ENCODE assay signal across 8 cellular contexts in genomic region chr4:123398151-123398802, GRCh38. TPM values are rescaled to one million over a fixed set of nuclear protein-coding genes. Genes with fewer than 3 reads are reported as not detected.
DNase-seq lines count a peak whose midpoint lies in the region; ATAC-seq and TF ChIP-seq lines count a peak whose summit lies in the region.

No MANE protein-coding gene starts in this region.

- no peaks in the 10 kb centered on the region for H3K9me3 ChIP-seq in mesodermal cell (ENCODE audit: control insufficient read depth, low read length)

- peaks cover 31% of the 10 kb centered on the region for H3K36me3 ChIP-seq in mesodermal cell (ENCODE audit: control insufficient read depth, insufficient read depth, low read length)

- no peak for DNase-seq in AG09309 (ENCODE audit: low read depth)
- peak; percentile 41 for DNase-seq in NCI-H526 treated with DMSO at 0.1 percent for 48 hours (lab: John Stamatoyannopoulos, UW)
- peak; percentile 10 for DNase-seq in activated CD8-positive, alpha-beta memory T cell treated with anti-CD3 and anti-CD28 coated beads, Interleukin-2, amount 50 U/mL, for 24 hours (ENCODE audit: extremely low read depth)
- DNase-seq in endothelial cell (ENCODE audit: low spot score) = peak; percentile 82
- DNase-seq in stimulated activated CD8-positive, alpha-beta memory T cell treated with anti-CD3 and anti-CD28 coated beads, Interleukin-4, amount 100 ng/mL, for 48 hours = peak; percentile 76

- no peaks in the 10 kb centered on the region for H3K9me3 Mint-ChIP-seq in endothelial cell (ENCODE audit: unreplicated experiment)

- H3K36me3 Mint-ChIP-seq in endothelial cell (ENCODE audit: low read depth, unreplicated experiment) = peaks cover 34% of the 10 kb centered on the region

- H3K4me3 ChIP-seq in AG09309 (ENCODE audit: control insufficient read depth, low read depth, low read length) (peak overlapping the region; percentile 67), mesodermal cell (ENCODE audit: extremely low read depth, insufficient read depth, low read length, poor library complexity, severe bottlenecking) (peak overlapping the region; percentile 75)

- peak overlapping the region; percentile 86 for H3K27ac ChIP-seq in mesodermal cell (ENCODE audit: low read depth, low read length, severe bottlenecking)

- peaks cover 40% of the 10 kb centered on the region for H3K4me1 Mint-ChIP-seq in endothelial cell (ENCODE audit: unreplicated experiment)

- H3K4me3 Mint-ChIP-seq in endothelial cell (ENCODE audit: unreplicated experiment) = peak overlapping the region; percentile 99

- peak; percentile 41 for TF ChIP-seq CTCF in AG09309 (IDR thresholded peaks at IDR 0.05; ENCODE audit: control insufficient read depth, insufficient read depth, low read depth, low read length, missing control alignments)
- peak; percentile 73 for TF ChIP-seq CTCF in endothelial cell (IDR thresholded peaks at IDR 0.05; ENCODE audit: unreplicated experiment)

- H3K27ac Mint-ChIP-seq in endothelial cell (ENCODE audit: unreplicated experiment) = peak overlapping the region; percentile 94

- peaks cover 21% of the 10 kb centered on the region for H3K27me3 Mint-ChIP-seq in endothelial cell (ENCODE audit: unreplicated experiment)

- 0% methylated on average over 52 to 55 of the region's 81 CpGs for WGBS in mesodermal cell (ENCODE audit: insufficient coverage in 2 of 2), 2 experiments

- peak; percentile 42 for ATAC-seq in GM18520 (IDR thresholded peaks at IDR 0.05; ENCODE audit: unreplicated experiment)
- ATAC-seq in HG03045 (IDR thresholded peaks at IDR 0.05; ENCODE audit: unreplicated experiment) = peak; percentile 67

- H3K4me1 ChIP-seq in mesodermal cell (ENCODE audit: control insufficient read depth, insufficient read depth, low read length, poor library complexity, severe bottlenecking) = peaks cover 13% of the 10 kb centered on the region

RNA-seq across cellular contexts. Expression of gene SPRY1, which starts 1.7 kb away (rescaled TPM):
- 58.3 TPM for total RNA-seq in endothelial cell (ENCODE audit: unreplicated experiment)
- 112 TPM for polyA plus RNA-seq in mesodermal cell (2013, experiment 1 of 2)
- polyA plus RNA-seq in mesodermal cell (2013, experiment 2 of 2) = 90.0 TPM
